In genomic region chr12:112907415-112908157, GRCh38 we compare ENCODE assay signal across 8 cellular contexts. TPM values are rescaled to one million over a fixed set of nuclear protein-coding genes. Genes with fewer than 3 reads are reported as not detected.
A peak's percentile ranks its signal among the peaks of the same experiment; 100 is the strongest.
DNase-seq lines count a peak whose midpoint lies in the region; ATAC-seq and TF ChIP-seq lines count a peak whose summit lies in the region.

No MANE protein-coding gene starts in this region.

- no peaks in the 10 kb centered on the region for H4K20me1 ChIP-seq in DND-41 (ENCODE audit: insufficient read depth, low read length)

- no peak for DNase-seq in DND-41
- DNase-seq in dorsolateral prefrontal cortex, result no peak
- DNase-seq in amniotic stem cell (lab: John Stamatoyannopoulos, UW), result no peak
- no peak for DNase-seq in NCI-H187 (lab: John Stamatoyannopoulos, UW)
- DNase-seq in activated effector memory CD4-positive, alpha-beta T cell treated with Interleukin-2 at 50 U/mL for 16 hours, result no peak

- H3K27me3 ChIP-seq in DND-41 (ENCODE audit: insufficient read depth, low read length, poor library complexity), result no peaks in the 10 kb centered on the region
- peaks cover 0 to 2% (median 0%) of the 10 kb centered on the region in 45 donors for H3K27me3 ChIP-seq in dorsolateral prefrontal cortex
- H3K27me3 ChIP-seq in parathyroid adenoma (ENCODE audit: control insufficient read depth, insufficient read depth, low read length), result no peaks in the 10 kb centered on the region

- H3K27ac Mint-ChIP-seq in IgD-negative memory B cell, result peak overlapping the region; percentile 91 to 95 (median 94)

- H3K4me1 ChIP-seq in DND-41 (ENCODE audit: insufficient read depth, low read length) (peaks cover 47% of the 10 kb centered on the region), parathyroid adenoma (peaks cover 25% of the 10 kb centered on the region)

- peak overlapping the region; percentile 93 to 98 (median 97) for H3K4me3 Mint-ChIP-seq in IgD-negative memory B cell

- no peaks in the 10 kb centered on the region for H3K79me2 ChIP-seq in DND-41 (ENCODE audit: insufficient read depth, low read length)
- no peaks in the 10 kb centered on the region for H3K79me2 ChIP-seq in parathyroid adenoma

- peak overlapping the region; percentile 79 for H2AFZ ChIP-seq in DND-41 (ENCODE audit: low read depth, low read length)
- H2AFZ ChIP-seq in parathyroid adenoma, result peak overlapping the region; percentile 91

- H3K9ac ChIP-seq in DND-41 (ENCODE audit: low read depth, low read length), result peak overlapping the region; percentile 54
- H3K9ac ChIP-seq in parathyroid adenoma, result no peak overlapping the region

- peaks cover 13% of the 10 kb centered on the region for H3K36me3 Mint-ChIP-seq in IgD-negative memory B cell

- H3K4me3 ChIP-seq in DND-41 (ENCODE audit: low read depth in 1 of 2, low read length in 2 of 2), result peak overlapping the region; percentile 21 to 62; a peak in 3 of 4 replicates
- H3K4me3 ChIP-seq in dorsolateral prefrontal cortex, result peak overlapping the region in 50 of 59 donors; percentile 19 to 66 (median 43)
- H3K4me3 ChIP-seq in parathyroid adenoma (ENCODE audit: low read depth, low read length), result peak overlapping the region; percentile 54

- H3K27me3 Mint-ChIP-seq in IgD-negative memory B cell, result no peaks in the 10 kb centered on the region

- H3K4me2 ChIP-seq in DND-41 (ENCODE audit: insufficient read depth, low read length) (peak overlapping the region; percentile 82), parathyroid adenoma (ENCODE audit: low read length) (peak overlapping the region; percentile 56)

- H3K9me3 ChIP-seq in DND-41 (ENCODE audit: insufficient read depth, low read length, severe bottlenecking) (peaks cover 2% of the 10 kb centered on the region), parathyroid adenoma (ENCODE audit: control insufficient read depth, low read length) (no peaks in the 10 kb centered on the region)

- intact Hi-C loops in dorsolateral prefrontal cortex (cut with DNase I), result no loop called here

- peak overlapping the region; percentile 73 for H3K27ac ChIP-seq in DND-41 (ENCODE audit: low read length)
- H3K27ac ChIP-seq in dorsolateral prefrontal cortex, result peak overlapping the region in 14 of 59 donors; percentile 21 to 66 (median 32)
- peak overlapping the region; percentile 77 for H3K27ac ChIP-seq in parathyroid adenoma

- H3K4me1 Mint-ChIP-seq in IgD-negative memory B cell, result peaks cover 33 to 62% (median 58%) of the 10 kb centered on the region in 3 donors

- TF ChIP-seq CTCF in DND-41 (IDR thresholded peaks at IDR 0.05; ENCODE audit: borderline replicate concordance, extremely low read depth, low read length, poor library complexity, severe bottlenecking), result no peak
- no peak for TF ChIP-seq CTCF in dorsolateral prefrontal cortex (IDR thresholded peaks at IDR 0.05 in 54 of 56, conservative IDR thresholded peaks at IDR 0.05 in 2 of 56; ENCODE audit: low read depth in 1 of 56, partially characterized antibody in 56 of 56)
- TF ChIP-seq CTCF in parathyroid adenoma (IDR thresholded peaks at IDR 0.05), result no peak

- H3K9me3 Mint-ChIP-seq in IgD-negative memory B cell, result peaks cover 0 to 3% (median 2%) of the 10 kb centered on the region in 3 donors

- ATAC-seq in DND-41 (ENCODE audit: insufficient read depth, low read depth), result no peak
- ATAC-seq in GM21381 (IDR thresholded peaks at IDR 0.05; ENCODE audit: unreplicated experiment), result peak; percentile 46

- H3K36me3 ChIP-seq in DND-41 (ENCODE audit: insufficient read depth, low read length) (no peaks in the 10 kb centered on the region), parathyroid adenoma (ENCODE audit: control insufficient read depth, insufficient read depth, low read length) (no peaks in the 10 kb centered on the region)

RNA-seq across cellular contexts. Expression of gene OAS1, which starts 0.8 kb away (rescaled TPM):
- 115 TPM for polyA plus RNA-seq in IgD-negative memory B cell
- 10 to 100 TPM in 33 of 120 experiments, 1 to 10 TPM in 87; 2.5 to 87.4 (median 7.9) TPM for total RNA-seq in dorsolateral prefrontal cortex

RNA-seq across cellular contexts. Expression of gene OAS3, which starts 30.7 kb away (rescaled TPM):
- polyA plus RNA-seq in IgD-negative memory B cell, result 12.9 TPM
- total RNA-seq in dorsolateral prefrontal cortex, result 10 to 100 TPM in 42 of 120 experiments, 1 to 10 TPM in 78; 3.3 to 72.9 (median 8.5) TPM
